29 cellular contexts compared by ENCODE assay signal in genomic region chr1:12073796-12074195, GRCh38. TPM values are rescaled to one million over a fixed set of nuclear protein-coding genes. Genes with fewer than 3 reads are reported as not detected.
"Had no signal": no experiment of that assay in that cellular context is flagged by ENCODE, and none has a peak within 500 bp of the region (broad histone marks: within the 10 kb centered on the region; RNA-seq: fewer than 3 reads in every experiment).

No MANE protein-coding gene starts in this region.

- H3K9me3 ChIP-seq: ascending aorta, SJCRH30 had no signal

- DNase-seq: activated CD4-positive, alpha-beta memory T cell treated with anti-CD3 and anti-CD28 coated beads, Interleukin-2, amount 10 ng/mL, durations not matched to agents 7 days and 5 days; activated CD4-positive, alpha-beta T cell treated with anti-CD3 and anti-CD28 coated beads for 1 hour; activated CD4-positive, alpha-beta T cell treated with anti-CD3 and anti-CD28 coated beads for 48 hours; activated CD4-positive, CD25-positive, alpha-beta regulatory T cell; activated CD8-positive, alpha-beta memory T cell treated with anti-CD3 and anti-CD28 coated beads for 24 hours; activated CD8-positive, alpha-beta memory T cell treated with anti-CD3 and anti-CD28 coated beads, Interleukin-2, amount 10 ng/mL, durations not matched to agents 7 days and 5 days; activated CD8-positive, alpha-beta memory T cell treated with anti-CD3 and anti-CD28 coated beads, Interleukin-2, amount 50 U/mL, for 48 hours; activated gamma-delta T cell; activated naive CD4-positive, alpha-beta T cell treated with Interleukin-2 at 50 U/mL for 16 hours; activated naive CD8-positive, alpha-beta T cell treated with anti-CD3 and anti-CD28 coated beads, Interleukin-2, amount 10 ng/mL, durations not matched to agents 7 days and 5 days; activated T-cell treated with anti-CD3 and anti-CD28 coated beads, Interleukin-2, amount 50 U/mL, for 48 hours; amygdala; cerebellar nuclear complex; NCI-H1092 treated with DMSO at 0.1 percent for 48 hours; NCI-H1417; NCI-H187 treated with DMSO at 0.1 percent for 48 hours; NCI-H2081; NCI-H2171 treated with DMSO at 0.1 percent for 48 hours; NCI-H226; NCI-H524 treated with DMSO at 0.1 percent for 48 hours; SHP77; SJCRH30; T1000; WERI-Rb-1 had no signal

- H3K4me3 Mint-ChIP-seq: activated CD4-positive, alpha-beta memory T cell treated with anti-CD3 and anti-CD28 coated beads, Interleukin-2, amount 10 ng/mL, durations not matched to agents 7 days and 5 days; activated CD8-positive, alpha-beta memory T cell treated with anti-CD3 and anti-CD28 coated beads, Interleukin-2, amount 10 ng/mL, durations not matched to agents 7 days and 5 days; activated naive CD4-positive, alpha-beta T cell treated with anti-CD3 and anti-CD28 coated beads, Interleukin-2, amount 50 U/mL, for 24 hours; activated naive CD8-positive, alpha-beta T cell treated with anti-CD3 and anti-CD28 coated beads, Interleukin-2, amount 10 ng/mL, durations not matched to agents 7 days and 5 days had no signal

- ATAC-seq: activated CD8-positive, alpha-beta memory T cell treated with anti-CD3 and anti-CD28 coated beads, Interleukin-2, amount 10 ng/mL, durations not matched to agents 7 days and 5 days had no signal

- H3K27me3 ChIP-seq: ascending aorta, cardiac muscle cell had no signal

- H3K36me3 ChIP-seq: ascending aorta, cardiac muscle cell, SJCRH30, WERI-Rb-1 had no signal

- H3K27me3 Mint-ChIP-seq: activated CD4-positive, alpha-beta memory T cell treated with anti-CD3 and anti-CD28 coated beads, Interleukin-2, amount 10 ng/mL, durations not matched to agents 7 days and 5 days had no signal

- H3K27ac Mint-ChIP-seq: activated CD4-positive, alpha-beta memory T cell treated with anti-CD3 and anti-CD28 coated beads, Interleukin-2, amount 10 ng/mL, durations not matched to agents 7 days and 5 days; activated CD8-positive, alpha-beta memory T cell treated with anti-CD3 and anti-CD28 coated beads, Interleukin-2, amount 10 ng/mL, durations not matched to agents 7 days and 5 days; activated naive CD4-positive, alpha-beta T cell treated with anti-CD3 and anti-CD28 coated beads, Interleukin-2, amount 50 U/mL, for 24 hours; activated naive CD8-positive, alpha-beta T cell treated with anti-CD3 and anti-CD28 coated beads, Interleukin-2, amount 10 ng/mL, durations not matched to agents 7 days and 5 days had no signal

- H3K27ac ChIP-seq: ascending aorta, cardiac muscle cell, SJCRH30, SK-N-MC, WERI-Rb-1 had no signal

- H3K4me3 ChIP-seq: ascending aorta, cardiac muscle cell, SJCRH30, SK-N-MC had no signal

- H3K4me1 ChIP-seq: ascending aorta had no signal

- H3K36me3 Mint-ChIP-seq: activated naive CD4-positive, alpha-beta T cell treated with anti-CD3 and anti-CD28 coated beads, Interleukin-2, amount 50 U/mL, for 24 hours; activated naive CD8-positive, alpha-beta T cell treated with anti-CD3 and anti-CD28 coated beads, Interleukin-2, amount 10 ng/mL, durations not matched to agents 7 days and 5 days had no signal

- H3K9me3 Mint-ChIP-seq: activated CD4-positive, alpha-beta memory T cell treated with anti-CD3 and anti-CD28 coated beads, Interleukin-2, amount 10 ng/mL, durations not matched to agents 7 days and 5 days; activated naive CD4-positive, alpha-beta T cell treated with anti-CD3 and anti-CD28 coated beads, Interleukin-2, amount 50 U/mL, for 24 hours; activated naive CD8-positive, alpha-beta T cell treated with anti-CD3 and anti-CD28 coated beads, Interleukin-2, amount 10 ng/mL, durations not matched to agents 7 days and 5 days had no signal

RNA-seq across cellular contexts. Expression of gene TNFRSF8, which starts 10.7 kb away (rescaled TPM):
- total RNA-seq: RPMI7951 had no signal
- polyA plus RNA-seq: cardiac muscle cell had no signal
